1 cellular context compared by ENCODE assay signal in genomic region chr6:127023001-127023778, GRCh38.
TF ChIP-seq lines count a peak whose summit lies in the region.

No MANE protein-coding gene starts in this region.

TF ChIP-seq in HepG2, 621 proteins besides CTCF, POLR2A, EP300 and RAD21 (continued from another document and continues in another):
- TF ChIP-seq TRIM22 (IDR thresholded peaks at IDR 0.05) (no peak), IKZF5 (CRISPR knock-in tag; IDR thresholded peaks at IDR 0.05) (no peak), RXRB (CRISPR knock-in tag; IDR thresholded peaks at IDR 0.05; ENCODE audit: borderline replicate concordance) (peak; percentile 83), KLF6 (CRISPR knock-in tag; IDR thresholded peaks at IDR 0.05) (no peak), TERF1 (CRISPR knock-in tag; IDR thresholded peaks at IDR 0.05) (no peak), TEAD2 (CRISPR knock-in tag; IDR thresholded peaks at IDR 0.05) (no peak), KDM6A (CRISPR knock-in tag; IDR thresholded peaks at IDR 0.05; ENCODE audit: low read depth) (no peak), FOXM1 (CRISPR knock-in tag; IDR thresholded peaks at IDR 0.05) (no peak), CAMTA2 (CRISPR knock-in tag; IDR thresholded peaks at IDR 0.05; ENCODE audit: borderline replicate concordance) (no peak), GATAD1 (CRISPR knock-in tag; IDR thresholded peaks at IDR 0.05) (no peak), MXD4 (CRISPR knock-in tag; IDR thresholded peaks at IDR 0.05) (peak; percentile 54; the same call in 1 of the 2 replicates), TBL1XR1 (IDR thresholded peaks at IDR 0.05; ENCODE audit: borderline replicate concordance, low read length, partially characterized antibody) (peak; percentile 65), ZNF879 (CRISPR knock-in tag; IDR thresholded peaks at IDR 0.05) (no peak), NKX3-1 (CRISPR knock-in tag; IDR thresholded peaks at IDR 0.05) (peak; percentile 98), ZNF749 (CRISPR knock-in tag; IDR thresholded peaks at IDR 0.05; ENCODE audit: borderline replicate concordance) (peak; percentile 78; the same call in 1 of the 2 replicates), CREBL2 (CRISPR knock-in tag; IDR thresholded peaks at IDR 0.05; ENCODE audit: borderline replicate concordance) (no peak), ZNF615 (CRISPR knock-in tag; IDR thresholded peaks at IDR 0.05; ENCODE audit: borderline replicate concordance) (no peak), ZNF512 (CRISPR knock-in tag; IDR thresholded peaks at IDR 0.05) (no peak), MBD4 (IDR thresholded peaks at IDR 0.05; ENCODE audit: borderline replicate concordance, low read length) (peak; percentile 97), CCAR2 (optimal IDR thresholded peaks at IDR 0.05; ENCODE audit: low read depth, low read length) (no peak), SNAPC5 (CRISPR knock-in tag; IDR thresholded peaks at IDR 0.05; ENCODE audit: borderline replicate concordance) (no peak), TAF15 (IDR thresholded peaks at IDR 0.05; ENCODE audit: low read depth, low read length, poor library complexity, severe bottlenecking) (no peak), MED1 (CRISPR knock-in tag; IDR thresholded peaks at IDR 0.05) (no peak), ZMYM2 (CRISPR knock-in tag; IDR thresholded peaks at IDR 0.05) (no peak), ZEB1 (IDR thresholded peaks at IDR 0.05; ENCODE audit: insufficient replicate concordance, low read depth) (no peak), CSRNP1 (CRISPR knock-in tag; IDR thresholded peaks at IDR 0.05) (peak; percentile 53; the same call in 1 of the 2 replicates), ZNF225 (CRISPR knock-in tag; IDR thresholded peaks at IDR 0.05) (no peak), HOXA5 (CRISPR knock-in tag; IDR thresholded peaks at IDR 0.05) (peak; percentile 46; the same call in 1 of the 2 replicates), ZNF572 (CRISPR knock-in tag; IDR thresholded peaks at IDR 0.05) (no peak), FOXA1 (IDR thresholded peaks at IDR 0.05) (peak; percentile 97), FOXA1 (CRISPR knock-in tag; IDR thresholded peaks at IDR 0.05) (peak; percentile 99), SNAPC2 (CRISPR knock-in tag; IDR thresholded peaks at IDR 0.05) (peak; percentile 72; the same call in 1 of the 2 replicates), TCF7 (IDR thresholded peaks at IDR 0.05; ENCODE audit: low read depth) (peak; percentile 93), ZNF737 (CRISPR knock-in tag; IDR thresholded peaks at IDR 0.05; ENCODE audit: borderline replicate concordance) (no peak), SATB2 (CRISPR knock-in tag; IDR thresholded peaks at IDR 0.05) (no peak), HOMEZ (CRISPR knock-in tag; IDR thresholded peaks at IDR 0.05; ENCODE audit: low read depth) (0 out of 2 replicates have a peak, but pooled peaks have one; percentile 9), ATRX (CRISPR knock-in tag; IDR thresholded peaks at IDR 0.05; ENCODE audit: borderline replicate concordance) (no peak), REL (CRISPR knock-in tag; conservative IDR thresholded peaks at IDR 0.05) (no peak), NFRKB (IDR thresholded peaks at IDR 0.05) (no peak), GTF3A (CRISPR knock-in tag; conservative IDR thresholded peaks at IDR 0.05) (no peak), ATF1 (CRISPR knock-in tag; IDR thresholded peaks at IDR 0.05) (peak; percentile 41; the same call in 1 of the 2 replicates), CSRNP2 (CRISPR knock-in tag; conservative IDR thresholded peaks at IDR 0.05; ENCODE audit: low read depth) (no peak), THAP8 (CRISPR knock-in tag; IDR thresholded peaks at IDR 0.05; ENCODE audit: borderline replicate concordance) (no peak), PCBP1 (IDR thresholded peaks at IDR 0.05; ENCODE audit: borderline replicate concordance, low read depth, low read length) (no peak), U2AF1 (optimal IDR thresholded peaks at IDR 0.05; ENCODE audit: low read depth, low read length) (no peak), SKIL (CRISPR knock-in tag; IDR thresholded peaks at IDR 0.05; ENCODE audit: borderline replicate concordance) (peak; percentile 73; the same call in 1 of the 2 replicates), SNRNP70 (IDR thresholded peaks at IDR 0.05; ENCODE audit: low read depth, low read length) (no peak), SOX13 (IDR thresholded peaks at IDR 0.05) (peak; percentile 89), SOX13 (CRISPR knock-in tag; conservative IDR thresholded peaks at IDR 0.05 in 1 of 2, IDR thresholded peaks at IDR 0.05 in 1 of 2) (peak in 1 of 2 experiments; percentile 98; a peak in 2 of 4 replicates), ZFYVE20 (CRISPR knock-in tag; IDR thresholded peaks at IDR 0.05; ENCODE audit: borderline replicate concordance, low read depth) (no peak), ZNF629 (CRISPR knock-in tag; conservative IDR thresholded peaks at IDR 0.05) (no peak), RBAK (CRISPR knock-in tag; IDR thresholded peaks at IDR 0.05) (no peak), JDP2 (CRISPR knock-in tag; IDR thresholded peaks at IDR 0.05; ENCODE audit: borderline replicate concordance) (no peak; the same call in 1 of the 2 replicates), SRSF9 (IDR thresholded peaks at IDR 0.05; ENCODE audit: borderline replicate concordance, insufficient read depth, low read depth, low read length, poor library complexity, severe bottlenecking) (no peak), ZNF296 (CRISPR knock-in tag; conservative IDR thresholded peaks at IDR 0.05) (no peak), TOPORS (CRISPR knock-in tag; IDR thresholded peaks at IDR 0.05) (0 out of 2 replicates have a peak, but pooled peaks have one; percentile 30), HDAC1 (CRISPR knock-in tag; IDR thresholded peaks at IDR 0.05) (peak; percentile 90), IKZF4 (CRISPR knock-in tag; IDR thresholded peaks at IDR 0.05; ENCODE audit: borderline replicate concordance, low read depth, not compliant biosample characterization) (no peak), ZMAT3 (CRISPR knock-in tag; conservative IDR thresholded peaks at IDR 0.05) (no peak)
